In the genomic region with DNA sequence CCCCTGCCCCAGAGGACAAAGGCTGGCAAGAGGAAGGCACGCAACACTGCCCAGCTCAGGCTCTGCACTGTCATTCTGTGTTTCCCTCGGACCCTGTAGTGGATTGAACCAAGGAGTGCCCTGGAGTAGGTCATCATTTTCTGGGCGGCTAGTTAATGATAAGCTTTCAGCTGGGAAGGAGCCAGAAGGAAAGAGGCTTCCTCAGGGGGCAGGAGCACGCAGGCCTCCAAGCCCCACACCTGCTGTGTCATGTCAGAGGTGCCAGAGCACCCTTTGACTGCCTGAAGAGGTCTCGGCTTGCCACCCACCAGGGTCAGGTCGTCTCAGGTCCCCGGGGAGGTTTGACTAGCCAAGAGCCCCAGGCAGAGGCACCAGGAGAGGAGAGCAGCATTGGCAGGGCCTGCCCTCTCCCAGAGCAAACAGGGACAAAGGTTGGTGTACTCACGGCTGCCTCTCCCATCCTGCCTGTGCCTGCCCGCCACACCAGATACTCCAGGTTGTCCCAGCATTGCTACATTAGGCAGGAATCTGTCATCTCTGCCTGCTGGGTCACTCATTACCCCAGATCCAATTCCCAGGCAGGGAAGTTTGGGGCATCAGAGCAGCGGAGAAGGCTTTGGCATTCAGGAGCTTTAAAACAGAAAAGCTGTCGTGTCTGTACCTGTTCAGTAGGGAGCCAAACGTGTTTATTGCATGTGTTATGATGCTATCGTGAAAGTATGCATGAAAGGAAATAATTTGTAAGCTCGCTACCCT, we compare ENCODE assay signal across 10 cellular contexts. TPM values are rescaled to one million over a fixed set of nuclear protein-coding genes. Genes with fewer than 3 reads are reported as not detected.
DNase-seq lines count a peak whose midpoint lies in the region; ATAC-seq, FAIRE-seq and TF ChIP-seq lines count a peak whose summit lies in the region.
"Had no signal": no experiment of that assay in that cellular context is flagged by ENCODE, and none has a peak within 500 bp of the region (broad histone marks: within the 10 kb centered on the region; RNA-seq: fewer than 3 reads in every experiment).

No MANE protein-coding gene starts in this region.

- no peaks in the 10 kb centered on the region for H4K20me1 ChIP-seq in OCI-LY7 (ENCODE audit: insufficient read depth, low read length)

- H3K4me3 Mint-ChIP-seq in brain, result peak overlapping the region in 1 of 5 experiments; percentile 35

- H3K27ac ChIP-seq in kidney (ENCODE audit: low read depth in 2 of 2, low read length in 2 of 2) (peak overlapping the region; percentile 82 to 88), sigmoid colon (peak overlapping the region; percentile 40 to 80 (median 58)), OCI-LY7 (ENCODE audit: low read depth, low read length, poor library complexity, severe bottlenecking) (no peak overlapping the region)

- no peak for FAIRE-seq in kidney (lab: Jason Lieb, UNC)

- no peaks in the 10 kb centered on the region for H3K27me3 ChIP-seq in sigmoid colon

- H2AFZ ChIP-seq in OCI-LY7 (ENCODE audit: low read length), result no peak overlapping the region

- no peak for TF ChIP-seq EP300 in sigmoid colon (IDR thresholded peaks at IDR 0.05)

- intact Hi-C loops in kidney (cut with DNase I), result no loop called here
- intact Hi-C loops in sigmoid colon (cut with DNase I), result no loop called here
- intact Hi-C loops in OCI-LY7 (cut with micrococcal nuclease; ENCODE audit: unreplicated experiment), result loop anchor here (5.0 kb wide), 1 partner anchor 200 kb away; the partner anchor contains the start of gene C12orf76

- H3K27me3 Mint-ChIP-seq in brain, result no peaks in the 10 kb centered on the region

- WGBS in sigmoid colon, 2 donors, result 15 to 68% methylated on average over 14 of the region's 14 CpGs

- H3K4me2 ChIP-seq in OCI-LY7 (ENCODE audit: low read length), result no peak overlapping the region

- H3K4me1 Mint-ChIP-seq in brain, result peaks cover 47% of the 10 kb centered on the region

- peaks cover 0 to 4% (median 3%) of the 10 kb centered on the region in 5 experiments for H3K9me3 Mint-ChIP-seq in brain

- H3K4me1 ChIP-seq in kidney (ENCODE audit: control insufficient read depth in 1 of 2, insufficient read depth in 1 of 2, low read depth in 1 of 2, low read length in 2 of 2) (peaks cover 45 to 59% of the 10 kb centered on the region in 2 donors), sigmoid colon (peaks cover 0 to 41% (median 33%) of the 10 kb centered on the region in 4 donors), OCI-LY7 (ENCODE audit: insufficient read depth, low read length, poor library complexity, severe bottlenecking) (peaks cover 5% of the 10 kb centered on the region)
- H3K4me1 ChIP-seq: HAP-1 had no signal

- DNase-seq in DMS53 treated with DMSO at 0.1 percent for 48 hours (lab: John Stamatoyannopoulos, UW; ENCODE audit: unreplicated experiment) (peak; percentile 96), kidney (peak; percentile 82), sigmoid colon (no peak), OCI-LY7 (ENCODE audit: low spot score) (no peak), iPS-NIHi11 (ENCODE audit: low spot score) (no peak)
- DNase-seq: activated CD4-positive, CD25-positive, alpha-beta regulatory T cell treated with anti-CD3 and anti-CD28 coated beads, Interleukin-2, amount 50 U/mL, for 72 hours had no signal

- TF ChIP-seq CTCF in brain (conservative IDR thresholded peaks at IDR 0.05) (no peak), kidney (IDR thresholded peaks at IDR 0.05; ENCODE audit: borderline replicate concordance, extremely low read depth, insufficient read depth) (no peak), sigmoid colon (IDR thresholded peaks at IDR 0.05) (no peak), OCI-LY7 (conservative IDR thresholded peaks at IDR 0.05; ENCODE audit: low read length) (no peak)

- ATAC-seq in HG03457 (IDR thresholded peaks at IDR 0.05; ENCODE audit: unreplicated experiment), result no peak
- ATAC-seq in HG02870 (IDR thresholded peaks at IDR 0.05; ENCODE audit: unreplicated experiment), result no peak

- TF ChIP-seq POLR2A in sigmoid colon (IDR thresholded peaks at IDR 0.05), result no peak

- peak overlapping the region; percentile 14 to 45 for H3K4me3 ChIP-seq in kidney (ENCODE audit: low read length in 2 of 2)
- no peak overlapping the region for H3K4me3 ChIP-seq in sigmoid colon
- no peak overlapping the region for H3K4me3 ChIP-seq in OCI-LY7 (ENCODE audit: low read depth, low read length, poor library complexity, severe bottlenecking)
- H3K4me3 ChIP-seq: HAP-1 had no signal

- peaks cover 40% of the 10 kb centered on the region for H3K36me3 Mint-ChIP-seq in brain

- POLR2A ChIA-PET in OCI-LY7 (lab: Charles Lee), result interaction anchor here (0.6 kb wide), 1 partner anchor 46 kb away, joined by 3 read pairs; no protein-coding TSS in a partner anchor

- peak overlapping the region; percentile 5 to 53 for H3K9ac ChIP-seq in kidney (ENCODE audit: low read length in 2 of 2)

- CTCF ChIA-PET in OCI-LY7 (lab: Charles Lee; ENCODE audit: unreplicated experiment), result no interaction called here

- no peaks in the 10 kb centered on the region for H3K9me2 ChIP-seq in OCI-LY7 (ENCODE audit: insufficient read depth, low read length)

- peak overlapping the region in 3 of 5 experiments; percentile 11 to 96 (median 90) for H3K27ac Mint-ChIP-seq in brain

- BruUV-seq in OCI-LY7 (replicated peaks; lab: Mats Ljungman, UMichigan), result no TSS peak

- no peaks in the 10 kb centered on the region for H3K9me3 ChIP-seq in kidney (ENCODE audit: control insufficient read depth in 1 of 2, low read length in 2 of 2)
- no peaks in the 10 kb centered on the region for H3K9me3 ChIP-seq in sigmoid colon
- no peaks in the 10 kb centered on the region for H3K9me3 ChIP-seq in OCI-LY7 (ENCODE audit: low read length)
- H3K9me3 ChIP-seq: HAP-1 had no signal

- H3K36me3 ChIP-seq in kidney (ENCODE audit: control insufficient read depth in 1 of 2, insufficient read depth in 2 of 2, low read length in 2 of 2) (peaks cover 0 to 5% of the 10 kb centered on the region in 2 donors), sigmoid colon (peaks cover 0 to 16% (median 0%) of the 10 kb centered on the region in 4 donors), OCI-LY7 (ENCODE audit: insufficient read depth, low read length) (no peaks in the 10 kb centered on the region)
- H3K36me3 ChIP-seq: HAP-1 had no signal

- no peaks in the 10 kb centered on the region for H3K79me2 ChIP-seq in OCI-LY7 (ENCODE audit: insufficient read depth, low read depth, low read length)

RNA-seq across cellular contexts. Expression of gene ATP2A2, which starts 33.5 kb away (rescaled TPM):
- polyA plus RNA-seq in brain (ENCODE audit: insufficient read depth, low read depth, low replicate concordance) (139 TPM), kidney (ENCODE audit: insufficient read depth, low read depth, low replicate concordance) (37.2 TPM), sigmoid colon (100 to 1,000 TPM in 1 of 3 donors, 10 to 100 TPM in 2; 16.6 to 115 (median 16.8) TPM)
- total RNA-seq in kidney (221 TPM), sigmoid colon (100 to 1,000 TPM in 2 of 4 donors, 10 to 100 TPM in 2; 79.5 to 121 (median 93.7) TPM), OCI-LY7 (2022) (166 and 178 TPM in 2 replicates)
- 84.1 and 93.5 TPM in 2 replicates for total RNA-seq in OCI-LY7 (2014; rRNA removed; shearing (Covaris generic))

Comparison
In these comparisons a context has a peak if more than half of its experiments do, and no peak if none do; other contexts are left out.
1. DNase-seq: peak in DMS53 treated with DMSO at 0.1 percent for 48 hours (single experiment) and kidney (single experiment); none in sigmoid colon (single experiment), OCI-LY7 (single experiment) and iPS-NIHi11 (single experiment).
2. H3K4me3 ChIP-seq: peak in kidney (2 of 2); none in sigmoid colon (0 of 4) and OCI-LY7 (single experiment).